In the genomic region with DNA sequence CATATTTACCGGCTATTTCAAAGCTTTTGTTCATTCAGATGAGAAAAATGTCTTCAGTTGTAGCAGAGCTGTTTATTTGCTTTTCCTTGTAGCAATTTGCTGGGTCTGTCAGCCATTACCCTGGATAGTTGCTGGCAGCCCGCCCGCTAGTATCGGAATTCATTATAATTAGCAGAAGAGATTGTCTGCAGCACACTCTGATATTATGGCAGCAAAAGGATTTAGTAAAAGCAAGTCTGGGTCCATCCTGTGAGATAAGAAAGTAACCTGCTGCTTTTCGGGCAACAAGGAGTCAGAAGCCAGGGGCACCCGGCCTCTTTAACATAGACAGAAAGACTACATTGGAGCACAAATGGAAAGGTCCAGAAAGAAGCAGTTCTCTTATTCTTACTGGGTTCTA, we compare ENCODE assay signal across 13 cellular contexts. TPM values are rescaled to one million over a fixed set of nuclear protein-coding genes. Genes with fewer than 3 reads are reported as not detected.
DNase-seq lines count a peak whose midpoint lies in the region; ATAC-seq lines count a peak whose summit lies in the region.
"Had no signal": no experiment of that assay in that cellular context is flagged by ENCODE, and none has a peak within 500 bp of the region (broad histone marks: within the 10 kb centered on the region; RNA-seq: fewer than 3 reads in every experiment).

No MANE protein-coding gene starts in this region.

- DNase-seq in NCI-H2171 treated with DMSO at 0.1 percent for 48 hours (lab: John Stamatoyannopoulos, UW) (peak; percentile 32), NCI-H2171 (lab: John Stamatoyannopoulos, UW) (no peak), NCI-H1048 (lab: John Stamatoyannopoulos, UW) (peak; percentile 63), SK-N-DZ (ENCODE audit: low spot score) (peak; percentile 56)
- DNase-seq: Caco-2; CD8-positive, alpha-beta T cell; DMS79; GM23248 had no signal

- ATAC-seq in GM21576 (IDR thresholded peaks at IDR 0.05; ENCODE audit: unreplicated experiment) (no peak), HG02759 (IDR thresholded peaks at IDR 0.05; ENCODE audit: unreplicated experiment) (no peak)
- ATAC-seq: A549; CD8-positive, alpha-beta T cell; GM12878; HCT116 had no signal

RNA-seq across cellular contexts. Expression of gene SLC35E3, which starts 6.1 kb away (rescaled TPM):
- 3.1 and 5.0 TPM in 2 replicates for polyA plus RNA-seq in SK-N-DZ (2014; cell fraction: cytosol; rRNA removed)
- polyA plus RNA-seq in SK-N-DZ (2014; cell fraction: nucleus; rRNA removed) = 6.8 and 20.8 TPM in 2 replicates

RNA-seq across cellular contexts. Expression of gene NUP107, which starts 53.1 kb away (rescaled TPM):
- polyA plus RNA-seq in SK-N-DZ (2014; cell fraction: cytosol; rRNA removed) = 114 and 180 TPM in 2 replicates
- polyA plus RNA-seq in SK-N-DZ (2014; cell fraction: nucleus; rRNA removed) = 164 and 168 TPM in 2 replicates
